In the genomic region with DNA sequence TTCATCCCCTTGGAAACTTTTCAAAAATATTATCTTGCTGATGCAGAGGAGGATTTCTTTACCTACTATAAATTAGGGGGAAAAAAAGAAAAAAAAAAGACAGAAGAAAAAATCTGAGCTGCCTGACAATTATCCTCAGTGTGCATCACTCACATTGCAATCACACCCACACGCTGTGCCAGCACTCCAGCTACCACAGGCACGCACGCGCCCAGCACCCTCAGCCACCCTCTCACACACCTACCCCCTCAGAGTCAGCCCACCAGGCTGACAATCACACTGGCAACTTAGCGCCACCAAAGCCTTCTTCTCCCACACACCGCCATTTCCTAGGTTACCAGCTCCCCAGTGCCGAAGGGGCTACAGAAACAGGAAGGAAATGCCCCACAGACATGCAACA, we compare ENCODE assay signal across 23 cellular contexts.
DNase-seq lines count a peak whose midpoint lies in the region; ATAC-seq and TF ChIP-seq lines count a peak whose summit lies in the region.
"Had no signal": no experiment of that assay in that cellular context is flagged by ENCODE, and none has a peak within 500 bp of the region (broad histone marks: within the 10 kb centered on the region; RNA-seq: fewer than 3 reads in every experiment).

No MANE protein-coding gene starts in this region.

- no peak overlapping the region for H3K9ac ChIP-seq in neuronal stem cell (ENCODE audit: low read depth, low read length, poor library complexity)

- H3K4ac ChIP-seq in neuronal stem cell (ENCODE audit: low read length): no peak overlapping the region

- no peak overlapping the region for H3K27ac Mint-ChIP-seq in Caco-2 (ENCODE audit: unreplicated experiment)
- H3K27ac Mint-ChIP-seq: activated naive CD8-positive, alpha-beta T cell; activated T-helper 1 cell treated with anti-CD3 and anti-CD28 coated beads, Interleukin-12 subunit alpha, Interleukin-12 subunit beta, Interleukin-2, Interleukin-4 antibody, amounts not matched to agents 30 ng/mL and 10 ng/mL and 1 ng/mL, durations not matched to agents 14 hours and 24 hours and 36 hours; IgD-negative memory B cell had no signal

- H2BK5ac ChIP-seq in neuronal stem cell (ENCODE audit: low read length): no peak overlapping the region

- CTCF ChIA-PET in GM10248 (lab: Yijun Ruan, JAX) (interaction anchor here (1.0 kb wide), 1 partner anchor 27 kb away, joined by 3 read pairs; no protein-coding TSS in a partner anchor), Caco-2 (lab: Charles Lee) (no interaction called here)

- peaks cover 6% of the 10 kb centered on the region for H3K27me3 Mint-ChIP-seq in Caco-2 (ENCODE audit: insufficient read depth, unreplicated experiment)
- H3K27me3 Mint-ChIP-seq: activated naive CD8-positive, alpha-beta T cell; IgD-negative memory B cell had no signal

- H3K79me1 ChIP-seq in neuronal stem cell (ENCODE audit: low read depth, low read length): no peaks in the 10 kb centered on the region

- H2BK15ac ChIP-seq in neuronal stem cell (ENCODE audit: low read length): no peak overlapping the region

- TF ChIP-seq CTCF in GM10248 (IDR thresholded peaks at IDR 0.05; ENCODE audit: control extremely low read depth, extremely low read depth, low read depth, missing control alignments) (no peak), Caco-2 (IDR thresholded peaks at IDR 0.05; ENCODE audit: insufficient read depth in 1 of 2, low read depth in 1 of 2, low read length in 1 of 2, severe bottlenecking in 1 of 2, unreplicated experiment in 1 of 2) (no peak)

- BruUV-seq in Caco-2 (replicated peaks; lab: Mats Ljungman, UMichigan): no TSS peak

- H3K23ac ChIP-seq in neuronal stem cell (ENCODE audit: low read depth, low read length, poor library complexity): no peak overlapping the region

- no peaks in the 10 kb centered on the region for H3K36me3 Mint-ChIP-seq in Caco-2 (ENCODE audit: insufficient read depth, unreplicated experiment)
- H3K36me3 Mint-ChIP-seq: activated naive CD8-positive, alpha-beta T cell; IgD-negative memory B cell had no signal

- no peaks in the 10 kb centered on the region for H3K27me3 ChIP-seq in neuronal stem cell (ENCODE audit: control insufficient read depth in 3 of 3, insufficient read depth in 3 of 3, low read depth in 1 of 3, low read length in 3 of 3)
- H3K27me3 ChIP-seq in Caco-2 (replicated peaks; ENCODE audit: control insufficient read depth, insufficient read depth, low read length): no peaks in the 10 kb centered on the region
- H3K27me3 ChIP-seq: brain microvascular endothelial cell, pancreas had no signal

- H2AK5ac ChIP-seq in neuronal stem cell (ENCODE audit: low read depth, low read length): no peak overlapping the region

- POLR2A ChIA-PET in GM10248 (lab: Yijun Ruan, JAX): no interaction called here
- POLR2A ChIA-PET in Caco-2 (lab: Charles Lee): no interaction called here

- H3K36me3 ChIP-seq in neuronal stem cell (replicated peaks in 1 of 2; ENCODE audit: control insufficient read depth in 2 of 2, insufficient read depth in 2 of 2, low read length in 2 of 2) (no peaks in the 10 kb centered on the region), Caco-2 (ENCODE audit: control insufficient read depth, insufficient read depth, low read length) (no peaks in the 10 kb centered on the region)
- H3K36me3 ChIP-seq: brain microvascular endothelial cell, pancreas had no signal

- no peaks in the 10 kb centered on the region for H3K9me3 Mint-ChIP-seq in Caco-2 (ENCODE audit: unreplicated experiment)

- peak overlapping the region; percentile 90 for H3K18ac ChIP-seq in neuronal stem cell (ENCODE audit: low read length)

- no peak overlapping the region for H3K14ac ChIP-seq in neuronal stem cell (ENCODE audit: low read length)

- H3K27ac ChIP-seq in neuronal stem cell (replicated peaks; ENCODE audit: low read length): peak overlapping the region; percentile 20
- H3K27ac ChIP-seq: brain microvascular endothelial cell, epithelial cell of prostate, HL-60, pancreas had no signal

- H4K8ac ChIP-seq in neuronal stem cell (ENCODE audit: low read depth, low read length): peak overlapping the region; percentile 78

- no peak overlapping the region for H2AFZ ChIP-seq in neuronal stem cell (ENCODE audit: low read length)

- H3K4me3 ChIP-seq in neuronal stem cell (ENCODE audit: low read length in 2 of 2) (no peak overlapping the region), Caco-2 (ENCODE audit: low read depth, low read length) (no peak overlapping the region)
- H3K4me3 ChIP-seq: pancreas had no signal

- DNase-seq in Right ventricle myocardium inferior (ENCODE audit: missing footprints) (peak; percentile 45), cardiac septum (ENCODE audit: low spot score) (no peak), head of caudate nucleus (peak; percentile 49 to 94 (median 80)), neuronal stem cell (ENCODE audit: low spot score) (no peak), NCI-H524 (lab: John Stamatoyannopoulos, UW) (no peak), GM10248 (ENCODE audit: extremely low spot score) (no peak), Caco-2 (no peak)
- DNase-seq in central memory CD4-positive, alpha-beta T cell: no peak
- DNase-seq: brain microvascular endothelial cell; C1 segment of cervical spinal cord; dermis blood vessel endothelial cell; DMS 273 treated with DMSO at 0.1 percent for 48 hours; foreskin melanocyte; NCI-H526; OCI-M1; stimulated activated CD8-positive, alpha-beta memory T cell treated with anti-CD3 and anti-CD28 coated beads, Interleukin-4, amount 100 ng/mL, for 48 hours had no signal

- no CpG with 5 or more reads among the region's 7 CpGs for WGBS in neuronal stem cell (ENCODE audit: extremely low coverage in 2 of 2, insufficient read length in 2 of 2, insufficient replicate concordance in 1 of 2), 2 donors

- peak overlapping the region; percentile 70 for H2BK12ac ChIP-seq in neuronal stem cell (ENCODE audit: low read length)

- H3K9me3 ChIP-seq in neuronal stem cell (replicated peaks in 1 of 2; ENCODE audit: control insufficient read depth in 2 of 2, insufficient read depth in 1 of 2, low read depth in 1 of 2, low read length in 2 of 2) (no peaks in the 10 kb centered on the region), Caco-2 (no peaks in the 10 kb centered on the region)
- H3K9me3 ChIP-seq: pancreas had no signal

- H4K91ac ChIP-seq in neuronal stem cell (ENCODE audit: low read depth, low read length, poor library complexity): no peak overlapping the region

- no peak overlapping the region for H3K4me3 Mint-ChIP-seq in Caco-2 (ENCODE audit: unreplicated experiment)
- H3K4me3 Mint-ChIP-seq: activated naive CD8-positive, alpha-beta T cell; activated T-helper 1 cell treated with anti-CD3 and anti-CD28 coated beads, Interleukin-12 subunit alpha, Interleukin-12 subunit beta, Interleukin-2, Interleukin-4 antibody, amounts not matched to agents 30 ng/mL and 10 ng/mL and 1 ng/mL, durations not matched to agents 14 hours and 24 hours and 36 hours; IgD-negative memory B cell had no signal

- no peak overlapping the region for H2BK120ac ChIP-seq in neuronal stem cell (ENCODE audit: low read depth, low read length)

- peaks cover 0 to 14% of the 10 kb centered on the region in 2 donors for H3K4me1 ChIP-seq in neuronal stem cell (ENCODE audit: control insufficient read depth in 2 of 2, insufficient read depth in 1 of 2, low read depth in 1 of 2, low read length in 2 of 2)
- no peaks in the 10 kb centered on the region for H3K4me1 ChIP-seq in Caco-2
- H3K4me1 ChIP-seq: pancreas had no signal

- no peaks in the 10 kb centered on the region for H3K4me1 Mint-ChIP-seq in Caco-2 (ENCODE audit: low read depth, unreplicated experiment)
- H3K4me1 Mint-ChIP-seq: IgD-negative memory B cell had no signal

- peak; percentile 75 for ATAC-seq in Right ventricle myocardium inferior
- ATAC-seq: HCT116, pancreas had no signal

- no peak overlapping the region for H3K4me2 ChIP-seq in neuronal stem cell (ENCODE audit: insufficient read depth, low read length, poor library complexity, severe bottlenecking)

- intact Hi-C loops in Right ventricle myocardium inferior (cut with DNase I): no loop called here
- intact Hi-C loops in cardiac septum (cut with DNase I): loop anchor here (10.0 kb wide), 1 partner anchor 326 kb away; no protein-coding TSS in a partner anchor
- intact Hi-C loops in head of caudate nucleus (cut with DNase I): no loop called here
- intact Hi-C loops in Caco-2 (cut with micrococcal nuclease; ENCODE audit: unreplicated experiment): no loop called here

Comparison
In these comparisons a context has a peak if more than half of its experiments do, and no peak if none do; other contexts are left out.
1. DNase-seq: peak in Right ventricle myocardium inferior (single experiment) and head of caudate nucleus (42 of 42); none in cardiac septum (single experiment), neuronal stem cell (single experiment), central memory CD4-positive, alpha-beta T cell (single experiment), NCI-H524 (0 of 2), GM10248 (single experiment) and Caco-2 (0 of 2).